In genomic region chr3:128849776-128850542, GRCh38 we compare ENCODE assay signal across 13 cellular contexts. TPM values are rescaled to one million over a fixed set of nuclear protein-coding genes. Genes with fewer than 3 reads are reported as not detected.
A peak's percentile ranks its signal among the peaks of the same experiment; 100 is the strongest.
DNase-seq lines count a peak whose midpoint lies in the region; ATAC-seq and TF ChIP-seq lines count a peak whose summit lies in the region.
"Had no signal": no experiment of that assay in that cellular context is flagged by ENCODE, and none has a peak within 500 bp of the region (broad histone marks: within the 10 kb centered on the region; RNA-seq: fewer than 3 reads in every experiment).

No MANE protein-coding gene starts in this region.

- no peak for ATAC-seq in activated CD8-positive, alpha-beta T cell treated with anti-CD3 and anti-CD28 coated beads for 36 hours
- ATAC-seq in activated CD8-positive, alpha-beta T cell treated with anti-CD3 and anti-CD28 coated beads, Interleukin-2, amount 10 ng/mL, durations not matched to agents 7 days and 5 days: no peak
- no peak for ATAC-seq in stimulated activated naive B cell treated with anti-CD40 and anti-IgM and Interleukin-4, amounts not matched to agents 10 μg/mL and 1 μg/mL and 100 μg/mL, for 72 hours (replicated peaks)
- ATAC-seq in HG02759 (IDR thresholded peaks at IDR 0.05; ENCODE audit: unreplicated experiment): no peak

- H3K36me3 Mint-ChIP-seq in activated CD8-positive, alpha-beta T cell treated with anti-CD3 and anti-CD28 coated beads for 36 hours (ENCODE audit: low read depth): peaks cover 4% of the 10 kb centered on the region
- no peaks in the 10 kb centered on the region for H3K36me3 Mint-ChIP-seq in activated CD8-positive, alpha-beta T cell treated with anti-CD3 and anti-CD28 coated beads, Interleukin-2, amount 10 ng/mL, durations not matched to agents 7 days and 5 days (ENCODE audit: low read depth)
- peaks cover 3% of the 10 kb centered on the region for H3K36me3 Mint-ChIP-seq in chondrocyte (ENCODE audit: low read depth)
- peaks cover 11 to 14% of the 10 kb centered on the region in 2 donors for H3K36me3 Mint-ChIP-seq in stimulated activated naive B cell treated with anti-CD40 and anti-IgM and Interleukin-4, amounts not matched to agents 10 μg/mL and 1 μg/mL and 100 μg/mL, for 72 hours

- H3K4me1 Mint-ChIP-seq in activated CD8-positive, alpha-beta T cell treated with anti-CD3 and anti-CD28 coated beads for 36 hours (ENCODE audit: low read depth): peaks cover 21% of the 10 kb centered on the region
- peaks cover 16% of the 10 kb centered on the region for H3K4me1 Mint-ChIP-seq in activated CD8-positive, alpha-beta T cell treated with anti-CD3 and anti-CD28 coated beads, Interleukin-2, amount 10 ng/mL, durations not matched to agents 7 days and 5 days (ENCODE audit: low read depth)
- peaks cover 12% of the 10 kb centered on the region for H3K4me1 Mint-ChIP-seq in chondrocyte (ENCODE audit: low read depth)
- peaks cover 19 to 20% of the 10 kb centered on the region in 2 donors for H3K4me1 Mint-ChIP-seq in stimulated activated naive B cell treated with anti-CD40 and anti-IgM and Interleukin-4, amounts not matched to agents 10 μg/mL and 1 μg/mL and 100 μg/mL, for 72 hours

- no peak overlapping the region for H3K27ac Mint-ChIP-seq in activated CD8-positive, alpha-beta T cell treated with anti-CD3 and anti-CD28 coated beads for 36 hours
- no peak overlapping the region for H3K27ac Mint-ChIP-seq in activated CD8-positive, alpha-beta T cell treated with anti-CD3 and anti-CD28 coated beads, Interleukin-2, amount 10 ng/mL, durations not matched to agents 7 days and 5 days
- H3K27ac Mint-ChIP-seq in chondrocyte (ENCODE audit: unreplicated experiment): no peak overlapping the region
- H3K27ac Mint-ChIP-seq in stimulated activated naive B cell treated with anti-CD40 and anti-IgM and Interleukin-4, amounts not matched to agents 10 μg/mL and 1 μg/mL and 100 μg/mL, for 72 hours: peak overlapping the region; percentile 87

- peak; percentile 19 for DNase-seq in activated CD8-positive, alpha-beta T cell treated with anti-CD3 and anti-CD28 coated beads for 36 hours
- DNase-seq in activated CD8-positive, alpha-beta T cell treated with anti-CD3 and anti-CD28 coated beads, Interleukin-2, amount 10 ng/mL, durations not matched to agents 7 days and 5 days: no peak
- DNase-seq in MV-4-11 (lab: John Stamatoyannopoulos, UW) (peak; percentile 50), chondrocyte (ENCODE audit: low spot score) (no peak), SIG-M5 treated with dmso at 0.1 percent for 504 hours (lab: John Stamatoyannopoulos, UW; ENCODE audit: unreplicated experiment) (no peak), SIG-M5 (lab: John Stamatoyannopoulos, UW) (no peak)
- DNase-seq in stimulated activated naive B cell treated with anti-CD40 and anti-IgM and Interleukin-4, amounts not matched to agents 10 μg/mL and 1 μg/mL and 100 μg/mL, for 72 hours: no peak
- DNase-seq: activated CD4-positive, alpha-beta T cell treated with anti-CD3 and anti-CD28 coated beads, Interleukin-2, amount 50 U/mL, for 4 hours; amniotic stem cell; C1 segment of cervical spinal cord; left ventricle myocardium inferior; NCI-H1694 treated with DMSO at 0.1 percent for 48 hours had no signal

- POLR2A ChIA-PET in activated CD8-positive, alpha-beta T cell treated with anti-CD3 and anti-CD28 coated beads for 36 hours (lab: Charles Lee): interaction anchor here (0.5 to 0.6 kb wide), 2 partner anchors 110 to 318 kb away, joined by 3 to 4 read pairs; no protein-coding TSS in a partner anchor
- POLR2A ChIA-PET in activated CD8-positive, alpha-beta T cell treated with anti-CD3 and anti-CD28 coated beads, Interleukin-2, amount 10 ng/mL, durations not matched to agents 7 days and 5 days (lab: Charles Lee): interaction anchor here (0.7 kb wide), 1 partner anchor 400 kb away, joined by 3 read pairs; the partner anchor contains the start of gene COPG1

- no peaks in the 10 kb centered on the region for H3K27me3 Mint-ChIP-seq in activated CD8-positive, alpha-beta T cell treated with anti-CD3 and anti-CD28 coated beads for 36 hours
- no peaks in the 10 kb centered on the region for H3K27me3 Mint-ChIP-seq in activated CD8-positive, alpha-beta T cell treated with anti-CD3 and anti-CD28 coated beads, Interleukin-2, amount 10 ng/mL, durations not matched to agents 7 days and 5 days (ENCODE audit: low read depth)
- no peaks in the 10 kb centered on the region for H3K27me3 Mint-ChIP-seq in chondrocyte (ENCODE audit: low read depth)
- H3K27me3 Mint-ChIP-seq in stimulated activated naive B cell treated with anti-CD40 and anti-IgM and Interleukin-4, amounts not matched to agents 10 μg/mL and 1 μg/mL and 100 μg/mL, for 72 hours: no peaks in the 10 kb centered on the region

- H3K4me3 Mint-ChIP-seq in activated CD8-positive, alpha-beta T cell treated with anti-CD3 and anti-CD28 coated beads for 36 hours: no peak overlapping the region
- H3K4me3 Mint-ChIP-seq in activated CD8-positive, alpha-beta T cell treated with anti-CD3 and anti-CD28 coated beads, Interleukin-2, amount 10 ng/mL, durations not matched to agents 7 days and 5 days: no peak overlapping the region
- H3K4me3 Mint-ChIP-seq in chondrocyte (ENCODE audit: unreplicated experiment): no peak overlapping the region
- no peak overlapping the region for H3K4me3 Mint-ChIP-seq in stimulated activated naive B cell treated with anti-CD40 and anti-IgM and Interleukin-4, amounts not matched to agents 10 μg/mL and 1 μg/mL and 100 μg/mL, for 72 hours

- CTCF ChIA-PET in activated CD8-positive, alpha-beta T cell treated with anti-CD3 and anti-CD28 coated beads for 36 hours (lab: Charles Lee): no interaction called here
- CTCF ChIA-PET in activated CD8-positive, alpha-beta T cell treated with anti-CD3 and anti-CD28 coated beads, Interleukin-2, amount 10 ng/mL, durations not matched to agents 7 days and 5 days (lab: Charles Lee): no interaction called here

- intact Hi-C loops in activated CD8-positive, alpha-beta T cell treated with anti-CD3 and anti-CD28 coated beads for 36 hours (cut with micrococcal nuclease): no loop called here

- H3K9me3 Mint-ChIP-seq in activated CD8-positive, alpha-beta T cell treated with anti-CD3 and anti-CD28 coated beads for 36 hours: peaks cover 9% of the 10 kb centered on the region
- H3K9me3 Mint-ChIP-seq in activated CD8-positive, alpha-beta T cell treated with anti-CD3 and anti-CD28 coated beads, Interleukin-2, amount 10 ng/mL, durations not matched to agents 7 days and 5 days (ENCODE audit: insufficient read depth): peaks cover 8% of the 10 kb centered on the region
- peaks cover 10% of the 10 kb centered on the region for H3K9me3 Mint-ChIP-seq in chondrocyte (ENCODE audit: low read depth)
- H3K9me3 Mint-ChIP-seq in stimulated activated naive B cell treated with anti-CD40 and anti-IgM and Interleukin-4, amounts not matched to agents 10 μg/mL and 1 μg/mL and 100 μg/mL, for 72 hours: peaks cover 5 to 11% of the 10 kb centered on the region in 2 donors

- no peak for TF ChIP-seq CTCF in activated CD8-positive, alpha-beta T cell treated with anti-CD3 and anti-CD28 coated beads for 36 hours (IDR thresholded peaks at IDR 0.05)
- peak; percentile 60 for TF ChIP-seq CTCF in chondrocyte (IDR thresholded peaks at IDR 0.05)

RNA-seq across cellular contexts. Expression of gene ACAD9, which starts 29.5 kb away (rescaled TPM):
- total RNA-seq in activated CD8-positive, alpha-beta T cell treated with anti-CD3 and anti-CD28 coated beads for 36 hours: 10 to 100 TPM; 50.1 to 50.5 TPM
- 10 to 100 TPM; 61.3 to 68.3 TPM for total RNA-seq in activated CD8-positive, alpha-beta T cell treated with anti-CD3 and anti-CD28 coated beads, Interleukin-2, amount 10 ng/mL, durations not matched to agents 7 days and 5 days
- 33.3 to 45.7 TPM (median 33.9 TPM) in 3 replicates for total RNA-seq in chondrocyte

Comparison
In these comparisons a context has a peak if more than half of its experiments do, and no peak if none do; other contexts are left out.
1. DNase-seq: peak in activated CD8-positive, alpha-beta T cell treated with anti-CD3 and anti-CD28 coated beads for 36 hours (single experiment) and MV-4-11 (single experiment); none in activated CD8-positive, alpha-beta T cell treated with anti-CD3 and anti-CD28 coated beads, Interleukin-2, amount 10 ng/mL, durations not matched to agents 7 days and 5 days (single experiment), chondrocyte (single experiment), stimulated activated naive B cell treated with anti-CD40 and anti-IgM and Interleukin-4, amounts not matched to agents 10 μg/mL and 1 μg/mL and 100 μg/mL, for 72 hours (single experiment), SIG-M5 treated with dmso at 0.1 percent for 504 hours (single experiment) and SIG-M5 (single experiment).